In genomic region chr7:87878208-87878735, GRCh38 we compare ENCODE assay signal across 9 cellular contexts. TPM values are rescaled to one million over a fixed set of nuclear protein-coding genes. Genes with fewer than 3 reads are reported as not detected.
A peak's percentile ranks its signal among the peaks of the same experiment; 100 is the strongest.
DNase-seq lines count a peak whose midpoint lies in the region; ATAC-seq and TF ChIP-seq lines count a peak whose summit lies in the region.
"Had no signal": no experiment of that assay in that cellular context is flagged by ENCODE, and none has a peak within 500 bp of the region (broad histone marks: within the 10 kb centered on the region; RNA-seq: fewer than 3 reads in every experiment).

No MANE protein-coding gene starts in this region.

- H3K27me3 ChIP-seq in NT2/D1 (ENCODE audit: insufficient read depth, insufficient read length): no peaks in the 10 kb centered on the region
- H3K27me3 ChIP-seq in osteoblast (ENCODE audit: insufficient read depth, low read length): no peaks in the 10 kb centered on the region
- no peaks in the 10 kb centered on the region for H3K27me3 ChIP-seq in upper lobe of left lung

- H3K27me3 Mint-ChIP-seq in activated CD4-positive, alpha-beta T cell treated with anti-CD3 and anti-CD28 coated beads for 36 hours: no peaks in the 10 kb centered on the region
- H3K27me3 Mint-ChIP-seq in central memory CD8-positive, alpha-beta T cell: no peaks in the 10 kb centered on the region

- H3K9me3 ChIP-seq in NT2/D1 (ENCODE audit: insufficient read depth, low read length) (no peaks in the 10 kb centered on the region), osteoblast (ENCODE audit: low read depth, low read length) (no peaks in the 10 kb centered on the region), upper lobe of left lung (no peaks in the 10 kb centered on the region)

- H4K20me1 ChIP-seq in osteoblast (ENCODE audit: insufficient read depth, low read length): no peaks in the 10 kb centered on the region

- peaks cover 31% of the 10 kb centered on the region for H3K36me3 ChIP-seq in NT2/D1 (ENCODE audit: insufficient read depth, insufficient read length, low read length)
- peaks cover 10% of the 10 kb centered on the region for H3K36me3 ChIP-seq in osteoblast (ENCODE audit: insufficient read depth, low read length)
- no peaks in the 10 kb centered on the region for H3K36me3 ChIP-seq in upper lobe of left lung

- peaks cover 87% of the 10 kb centered on the region for H3K79me2 ChIP-seq in osteoblast (ENCODE audit: insufficient read depth, low read length)

- TF ChIP-seq POLR2A in upper lobe of left lung (IDR thresholded peaks at IDR 0.05): no peak

- peak overlapping the region; percentile 79 for H3K4me3 ChIP-seq in NT2/D1 (ENCODE audit: insufficient read length, low read depth)
- H3K4me3 ChIP-seq in osteoblast (ENCODE audit: insufficient read depth, low read length): peak overlapping the region; percentile 92
- no peak overlapping the region for H3K4me3 ChIP-seq in upper lobe of left lung

- peak overlapping the region; percentile 82 for H3K4me3 Mint-ChIP-seq in activated CD4-positive, alpha-beta T cell treated with anti-CD3 and anti-CD28 coated beads for 36 hours
- peak overlapping the region; percentile 96 for H3K4me3 Mint-ChIP-seq in central memory CD8-positive, alpha-beta T cell

- TF ChIP-seq CTCF in osteoblast (IDR thresholded peaks at IDR 0.05; ENCODE audit: extremely low read depth, low read depth, low read length) (no peak), upper lobe of left lung (IDR thresholded peaks at IDR 0.05) (no peak)

- H3K36me3 Mint-ChIP-seq in activated CD4-positive, alpha-beta T cell treated with anti-CD3 and anti-CD28 coated beads for 36 hours (ENCODE audit: low read depth): peaks cover 48% of the 10 kb centered on the region
- H3K36me3 Mint-ChIP-seq in central memory CD8-positive, alpha-beta T cell (ENCODE audit: insufficient read depth): peaks cover 7% of the 10 kb centered on the region

- CTCF ChIA-PET in activated CD4-positive, alpha-beta T cell treated with anti-CD3 and anti-CD28 coated beads for 36 hours (lab: Charles Lee): interaction anchor here (0.7 to 1.3 kb wide), 3 partner anchors 9 to 250 kb away, joined by 3 to 5 read pairs (median 3); partner anchors contain the start of gene RUNDC3B

- H3K27ac Mint-ChIP-seq in activated CD4-positive, alpha-beta T cell treated with anti-CD3 and anti-CD28 coated beads for 36 hours: no peak overlapping the region
- no peak overlapping the region for H3K27ac Mint-ChIP-seq in central memory CD8-positive, alpha-beta T cell (ENCODE audit: low read depth)

- TF ChIP-seq EP300 in upper lobe of left lung (IDR thresholded peaks at IDR 0.05): no peak

- no peaks in the 10 kb centered on the region for H3K9me3 Mint-ChIP-seq in activated CD4-positive, alpha-beta T cell treated with anti-CD3 and anti-CD28 coated beads for 36 hours (ENCODE audit: low read depth)
- H3K9me3 Mint-ChIP-seq in central memory CD8-positive, alpha-beta T cell: no peaks in the 10 kb centered on the region

- WGBS in upper lobe of left lung, 2 donors: 67 to 74% methylated on average over 3 of the region's 3 CpGs

- DNase-seq in activated CD4-positive, alpha-beta T cell treated with anti-CD3 and anti-CD28 coated beads for 36 hours: no peak
- no peak for DNase-seq in activated CD4-positive, alpha-beta T cell treated with anti-CD3 and anti-CD28 coated beads for 4 hours
- DNase-seq in NT2/D1 (ENCODE audit: low read depth, low spot score) (no peak), osteoblast (ENCODE audit: insufficient read length, low spot score, missing footprints) (no peak), upper lobe of left lung (no peak), NCI-H226 (no peak), inferior parietal cortex (ENCODE audit: extremely low spot score) (no peak)
- no peak for DNase-seq in central memory CD8-positive, alpha-beta T cell (ENCODE audit: low spot score in 2 of 2)
- DNase-seq: AML-193 had no signal

- H3K4me1 ChIP-seq in NT2/D1 (ENCODE audit: insufficient read depth, insufficient read length): no peaks in the 10 kb centered on the region
- H3K4me1 ChIP-seq in osteoblast (ENCODE audit: insufficient read depth, low read length): peaks cover 15% of the 10 kb centered on the region
- H3K4me1 ChIP-seq in upper lobe of left lung: peaks cover 17 to 24% (median 19%) of the 10 kb centered on the region in 4 donors

- H3K4me1 Mint-ChIP-seq in activated CD4-positive, alpha-beta T cell treated with anti-CD3 and anti-CD28 coated beads for 36 hours: peaks cover 44% of the 10 kb centered on the region
- H3K4me1 Mint-ChIP-seq in central memory CD8-positive, alpha-beta T cell: peaks cover 42% of the 10 kb centered on the region

- intact Hi-C loops in activated CD4-positive, alpha-beta T cell treated with anti-CD3 and anti-CD28 coated beads for 36 hours (cut with DNase I, micrococcal nuclease): loop anchor here (5.0 to 10.0 kb wide), 3 partner anchors 306 to 723 kb away; partner anchors contain the start of gene DMTF1 (in 2 of the 2)

- H2AFZ ChIP-seq in osteoblast (ENCODE audit: low read length): peak overlapping the region; percentile 39

- H3K4me2 ChIP-seq in osteoblast (ENCODE audit: insufficient read depth, low read length): peak overlapping the region; percentile 90

- ATAC-seq in activated CD4-positive, alpha-beta T cell treated with anti-CD3 and anti-CD28 coated beads for 36 hours: no peak
- no peak for ATAC-seq in central memory CD8-positive, alpha-beta T cell (replicated peaks; ENCODE audit: extremely low read depth, poor library complexity, severe bottlenecking)
- no peak for ATAC-seq in upper lobe of left lung (ENCODE audit: low FRiP score in 2 of 2)

- H3K27ac ChIP-seq in osteoblast (ENCODE audit: low read depth, low read length) (peak overlapping the region; percentile 90), upper lobe of left lung (no peak overlapping the region)

- no peak overlapping the region for H3K9ac ChIP-seq in NT2/D1 (ENCODE audit: insufficient read length, low read depth)

- POLR2A ChIA-PET in activated CD4-positive, alpha-beta T cell treated with anti-CD3 and anti-CD28 coated beads for 36 hours (lab: Charles Lee): interaction anchor here (0.6 kb wide), 1 partner anchor 57 kb away, joined by 3 read pairs; no protein-coding TSS in a partner anchor

RNA-seq across cellular contexts. Expression of gene DBF4, which starts 2.0 kb away (rescaled TPM):
- 10 to 100 TPM; 68.6 to 86.4 TPM for total RNA-seq in activated CD4-positive, alpha-beta T cell treated with anti-CD3 and anti-CD28 coated beads for 36 hours
- total RNA-seq in osteoblast (12.7 TPM in 2 replicates), upper lobe of left lung (10 to 100 TPM in 2 of 6 donors, 1 to 10 TPM in 4; 4.2 to 14.6 (median 8.6) TPM)

RNA-seq across cellular contexts. Expression of gene SLC25A40, which starts 2.1 kb away (rescaled TPM):
- total RNA-seq in activated CD4-positive, alpha-beta T cell treated with anti-CD3 and anti-CD28 coated beads for 36 hours: 10 to 100 TPM; 38.0 to 41.9 TPM
- total RNA-seq in osteoblast (11.2 and 11.6 TPM in 2 replicates), upper lobe of left lung (10 to 100 TPM in 5 of 6 donors, 1 to 10 TPM in 1; 6.2 to 37.6 (median 20.1) TPM)

RNA-seq across cellular contexts. Expression of gene ADAM22, which starts 55.8 kb away (rescaled TPM):
- 1 to 10 TPM; 1.1 to 1.8 TPM for total RNA-seq in activated CD4-positive, alpha-beta T cell treated with anti-CD3 and anti-CD28 coated beads for 36 hours
- 0.36 and 0.59 TPM in 2 replicates for total RNA-seq in osteoblast
- 1 to 10 TPM in 5 of 6 donors, under 1 TPM in 1; 0.69 to 3.2 (median 2.0) TPM for total RNA-seq in upper lobe of left lung

Comparison
In these comparisons a context has a peak if more than half of its experiments do, and no peak if none do; other contexts are left out.
1. H3K4me3 ChIP-seq: peak in NT2/D1 (single experiment) and osteoblast (single experiment); none in upper lobe of left lung (0 of 4).